Comparison of ENCODE assay signal across 21 cellular contexts in genomic region chr2:196801578-196801977, GRCh38. TPM values are rescaled to one million over a fixed set of nuclear protein-coding genes. Genes with fewer than 3 reads are reported as not detected.
DNase-seq lines count a peak whose midpoint lies in the region; ATAC-seq and TF ChIP-seq lines count a peak whose summit lies in the region.
"Had no signal": no experiment of that assay in that cellular context is flagged by ENCODE, and none has a peak within 500 bp of the region (broad histone marks: within the 10 kb centered on the region; RNA-seq: fewer than 3 reads in every experiment).

No MANE protein-coding gene starts in this region.

- H3K4me1 Mint-ChIP-seq in neural progenitor cell: peaks cover 13% of the 10 kb centered on the region

- no peak overlapping the region for H3K27ac ChIP-seq in neural progenitor cell
- H3K27ac ChIP-seq: heart left ventricle, testis, WERI-Rb-1 had no signal

- H3K4me3 ChIP-seq in astrocyte of the spinal cord (ENCODE audit: low read depth, low read length): no peak overlapping the region
- no peak overlapping the region for H3K4me3 ChIP-seq in neural progenitor cell
- H3K4me3 ChIP-seq: heart left ventricle, testis had no signal

- H3K9me3 Mint-ChIP-seq in neural progenitor cell: peaks cover 2% of the 10 kb centered on the region
- H3K9me3 Mint-ChIP-seq: central memory CD8-positive, alpha-beta T cell; immature natural killer cell; natural killer cell; T-helper 1 cell treated with Interleukin-12 subunit alpha and Interleukin-12 subunit beta and Interleukin-4 antibody, amounts not matched to agents 30 μg/mL and 1 μg/mL, for 36 hours had no signal

- H3K4me3 Mint-ChIP-seq in neural progenitor cell: no peak overlapping the region
- H3K4me3 Mint-ChIP-seq: activated CD8-positive, alpha-beta T cell treated with anti-CD3 and anti-CD28 coated beads for 36 hours; CD14-positive monocyte; memory B cell; T-helper 1 cell treated with Interleukin-12 subunit alpha and Interleukin-12 subunit beta and Interleukin-4 antibody, amounts not matched to agents 30 μg/mL and 1 μg/mL, for 36 hours had no signal

- no peaks in the 10 kb centered on the region for H4K20me1 ChIP-seq in neural progenitor cell (ENCODE audit: low read depth)

- peaks cover 4% of the 10 kb centered on the region for H3K36me3 Mint-ChIP-seq in neural progenitor cell

- H3K4me2 ChIP-seq in neural progenitor cell: no peak overlapping the region

- H3K9ac ChIP-seq in neural progenitor cell: no peak overlapping the region

- no peak for ATAC-seq in left lobe of liver
- ATAC-seq: activated CD8-positive, alpha-beta T cell treated with anti-CD3 and anti-CD28 coated beads for 36 hours; heart left ventricle; natural killer cell had no signal

- peaks cover 40% of the 10 kb centered on the region for H3K27me3 ChIP-seq in neural progenitor cell
- H3K27me3 ChIP-seq: heart left ventricle, testis had no signal

- no peaks in the 10 kb centered on the region for H3K4me1 ChIP-seq in neural progenitor cell
- H3K4me1 ChIP-seq: testis had no signal

- no peaks in the 10 kb centered on the region for H3K27me3 Mint-ChIP-seq in neural progenitor cell (ENCODE audit: insufficient read depth, low read depth)

- H3K36me3 ChIP-seq in neural progenitor cell: peaks cover 12% of the 10 kb centered on the region
- H3K36me3 ChIP-seq: WERI-Rb-1 had no signal

- no peak for TF ChIP-seq CTCF in astrocyte of the spinal cord (IDR thresholded peaks at IDR 0.05; ENCODE audit: low read depth, low read length)
- TF ChIP-seq CTCF in neural progenitor cell (IDR thresholded peaks at IDR 0.05): no peak

- peak overlapping the region; percentile 40 for H2AFZ ChIP-seq in neural progenitor cell (replicated peaks)

- DNase-seq in EH (ENCODE audit: low read depth) (peak; percentile 41), HS-5 (ENCODE audit: low read depth) (peak; percentile 41), astrocyte of the spinal cord (ENCODE audit: low read depth, low spot score) (peak; percentile 32), neural progenitor cell (ENCODE audit: low spot score) (no peak), SIG-M5 treated with dmso at 0.1 percent for 504 hours (lab: John Stamatoyannopoulos, UW; ENCODE audit: unreplicated experiment) (no peak), left lobe of liver (ENCODE audit: low spot score) (no peak), C1 segment of cervical spinal cord (lab: John Stamatoyannopoulos, UW) (no peak)
- DNase-seq: activated CD8-positive, alpha-beta T cell treated with anti-CD3 and anti-CD28 coated beads for 36 hours; activated T-cell treated with anti-CD3 and anti-CD28 coated beads, Interleukin-2, amount 50 U/mL, for 48 hours; heart left ventricle; immature natural killer cell; natural killer cell; NCI-H1930; NCI-H446 treated with DMSO at 0.1 percent for 48 hours; NK-92 treated with Interleukin-12 subunit alpha and Interleukin-12 subunit beta, amount 100 ng/mL, for 24 hours; testis; WERI-Rb-1 had no signal

- in situ Hi-C loops in astrocyte of the spinal cord (cut with HindIII; ENCODE audit: low sequenced_read_pairs): no loop called here

- no peak overlapping the region for H3K27ac Mint-ChIP-seq in neural progenitor cell
- H3K27ac Mint-ChIP-seq: activated CD8-positive, alpha-beta T cell treated with anti-CD3 and anti-CD28 coated beads for 36 hours; CD14-positive monocyte; immature natural killer cell; memory B cell; natural killer cell; T-helper 1 cell treated with Interleukin-12 subunit alpha and Interleukin-12 subunit beta and Interleukin-4 antibody, amounts not matched to agents 30 μg/mL and 1 μg/mL, for 36 hours had no signal

- peaks cover 26% of the 10 kb centered on the region for H3K79me2 ChIP-seq in neural progenitor cell (ENCODE audit: low read depth)

- no peaks in the 10 kb centered on the region for H3F3A ChIP-seq in neural progenitor cell (ENCODE audit: low read depth)

- H3K9me3 ChIP-seq in neural progenitor cell (ENCODE audit: low read depth): no peaks in the 10 kb centered on the region
- H3K9me3 ChIP-seq: heart left ventricle, testis had no signal

RNA-seq across cellular contexts. Expression of gene GTF3C3, which starts 2.1 kb away (rescaled TPM):
- total RNA-seq in neural progenitor cell (ENCODE audit: low replicate concordance): 59.9 and 122 TPM in 2 replicates
- 14.0 TPM for total RNA-seq in left lobe of liver

RNA-seq across cellular contexts. Expression of gene C2orf66, which starts 7.6 kb away (rescaled TPM):
- total RNA-seq in neural progenitor cell (ENCODE audit: low replicate concordance): 0.15 and 0.43 TPM in 2 replicates
- total RNA-seq in left lobe of liver: not detected
- total RNA-seq: activated CD8-positive, alpha-beta T cell treated with anti-CD3 and anti-CD28 coated beads for 36 hours; natural killer cell had no signal

Comparison
In these comparisons a context has a peak if more than half of its experiments do, and no peak if none do; other contexts are left out.
1. DNase-seq: peak in EH (single experiment), HS-5 (single experiment) and astrocyte of the spinal cord (single experiment); none in neural progenitor cell (single experiment), SIG-M5 treated with dmso at 0.1 percent for 504 hours (single experiment), left lobe of liver (single experiment) and C1 segment of cervical spinal cord (0 of 14).